In the genomic region with DNA sequence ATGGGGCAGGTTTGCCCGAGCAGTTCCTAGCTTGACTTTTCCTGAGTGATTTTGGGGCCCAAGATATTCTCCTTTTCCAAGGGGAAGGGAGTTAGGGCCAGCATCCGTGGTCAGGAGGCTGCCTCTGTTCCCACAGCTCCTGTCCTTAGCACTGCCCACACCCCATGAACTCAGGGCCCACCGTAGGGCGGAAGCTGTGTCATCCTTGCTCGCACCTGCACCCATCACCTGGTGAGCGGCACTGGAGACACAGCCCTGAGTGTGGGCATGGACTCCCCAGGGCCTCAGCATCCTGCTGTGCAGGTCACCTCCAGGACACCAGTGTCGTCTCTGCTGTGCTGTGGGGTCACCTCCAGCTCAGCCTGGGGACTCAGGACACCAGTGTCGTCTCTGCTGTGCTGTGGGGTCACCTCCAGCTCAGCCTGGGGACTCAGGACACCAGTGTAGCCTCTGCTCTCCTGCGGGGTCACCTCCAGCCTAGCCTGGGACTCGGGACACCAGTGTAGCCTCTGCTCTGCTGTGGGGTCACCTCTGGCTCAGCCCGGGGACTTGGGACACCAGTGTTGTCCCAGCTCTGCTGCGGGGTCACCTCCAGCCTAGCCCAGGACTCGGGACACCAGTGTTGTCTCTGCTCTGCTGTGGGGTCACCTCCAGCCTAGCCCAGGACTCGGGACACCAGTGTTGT, we compare ENCODE assay signal across 20 cellular contexts.
"Had no signal": no experiment of that assay in that cellular context is flagged by ENCODE, and none has a peak within 500 bp of the region (broad histone marks: within the 10 kb centered on the region; RNA-seq: fewer than 3 reads in every experiment).

No MANE protein-coding gene starts in this region.

- H3K9me3 Mint-ChIP-seq: activated T-cell treated with anti-CD3 and anti-CD28 coated beads, Interleukin-2, amount 50 U/mL, for 4 hours; activated T-helper 2 cell treated with anti-CD3 and anti-CD28 coated beads, Interferon-gamma antibody, Interleukin-2, Interleukin-4, amounts not matched to agents 10 μg/mL and 5 μg/mL and 100 μg/mL, durations not matched to agents 14 hours and 24 hours and 36 hours; naive thymus-derived CD8-positive, alpha-beta T cell; neural progenitor cell; T-helper 1 cell treated with Interleukin-12 subunit alpha and Interleukin-12 subunit beta and Interleukin-4 antibody, amounts not matched to agents 30 μg/mL and 1 μg/mL, for 36 hours; WTC11 had no signal

- H3K27me3 ChIP-seq: gastroesophageal sphincter, neural progenitor cell had no signal

- H3K4me3 Mint-ChIP-seq: activated naive CD8-positive, alpha-beta T cell; activated T-cell treated with anti-CD3 and anti-CD28 coated beads, Interleukin-2, amount 50 U/mL, for 4 hours; naive thymus-derived CD8-positive, alpha-beta T cell; neural progenitor cell; stimulated activated naive B cell treated with anti-CD40 and anti-IgM and Interleukin-4, amounts not matched to agents 10 μg/mL and 1 μg/mL and 100 μg/mL, for 72 hours; T-helper 1 cell treated with Interleukin-12 subunit alpha and Interleukin-12 subunit beta and Interleukin-4 antibody, amounts not matched to agents 30 μg/mL and 1 μg/mL, for 36 hours; WTC11 had no signal

- H3K9me3 ChIP-seq: gastroesophageal sphincter, heart left ventricle, prostate gland had no signal

- H3K4me3 ChIP-seq: gastroesophageal sphincter, heart left ventricle, lung, neural progenitor cell, prostate gland had no signal

- ATAC-seq: activated T-cell treated with anti-CD3 and anti-CD28 coated beads, Interleukin-2, amount 50 U/mL, for 4 hours; gastroesophageal sphincter; heart left ventricle; left colon; naive thymus-derived CD8-positive, alpha-beta T cell; stimulated activated naive B cell treated with anti-CD40 and anti-IgM and Interleukin-4, amounts not matched to agents 10 μg/mL and 1 μg/mL and 100 μg/mL, for 72 hours had no signal

- H3K4me1 ChIP-seq: gastroesophageal sphincter, heart left ventricle, neural progenitor cell, prostate gland had no signal

- H3K27ac ChIP-seq: epithelial cell of prostate, gastroesophageal sphincter, heart left ventricle, neural progenitor cell, prostate gland had no signal

- H3K36me3 ChIP-seq: gastroesophageal sphincter, heart left ventricle, neural progenitor cell, prostate gland had no signal

- H3K4me1 Mint-ChIP-seq: naive thymus-derived CD8-positive, alpha-beta T cell; stimulated activated naive B cell treated with anti-CD40 and anti-IgM and Interleukin-4, amounts not matched to agents 10 μg/mL and 1 μg/mL and 100 μg/mL, for 72 hours had no signal

- H3K36me3 Mint-ChIP-seq: activated naive CD8-positive, alpha-beta T cell; naive thymus-derived CD8-positive, alpha-beta T cell; neural progenitor cell; stimulated activated naive B cell treated with anti-CD40 and anti-IgM and Interleukin-4, amounts not matched to agents 10 μg/mL and 1 μg/mL and 100 μg/mL, for 72 hours; WTC11 had no signal

- DNase-seq: activated naive CD4-positive, alpha-beta T cell; activated T-cell treated with anti-CD3 and anti-CD28 coated beads, Interleukin-2, amount 50 U/mL, for 4 hours; amniotic stem cell; small intestine; stimulated activated CD4-positive, alpha-beta T cell treated with anti-CD3 and anti-CD28 coated beads, Interleukin-15, amount 100 ng/mL, for 24 hours; stimulated activated naive B cell treated with anti-CD40 and anti-IgM and Interleukin-4, amounts not matched to agents 10 μg/mL and 1 μg/mL and 100 μg/mL, for 72 hours; T1000; trophoblast cell had no signal

- H2AFZ ChIP-seq: neural progenitor cell had no signal

- H3K27me3 Mint-ChIP-seq: activated naive CD8-positive, alpha-beta T cell; stimulated activated naive B cell treated with anti-CD40 and anti-IgM and Interleukin-4, amounts not matched to agents 10 μg/mL and 1 μg/mL and 100 μg/mL, for 72 hours had no signal

- H3K27ac Mint-ChIP-seq: activated naive CD8-positive, alpha-beta T cell; activated T-helper 2 cell treated with anti-CD3 and anti-CD28 coated beads, Interferon-gamma antibody, Interleukin-2, Interleukin-4, amounts not matched to agents 10 μg/mL and 5 μg/mL and 100 μg/mL, durations not matched to agents 14 hours and 24 hours and 36 hours; neural progenitor cell; stimulated activated naive B cell treated with anti-CD40 and anti-IgM and Interleukin-4, amounts not matched to agents 10 μg/mL and 1 μg/mL and 100 μg/mL, for 72 hours; T-helper 1 cell treated with Interleukin-12 subunit alpha and Interleukin-12 subunit beta and Interleukin-4 antibody, amounts not matched to agents 30 μg/mL and 1 μg/mL, for 36 hours; WTC11 had no signal

- H3K9ac ChIP-seq: neural progenitor cell had no signal

- H3K4me2 ChIP-seq: neural progenitor cell had no signal
